In genomic region chr2:215796160-215796559, GRCh38 we compare ENCODE assay signal across 10 cellular contexts.
DNase-seq lines count a peak whose midpoint lies in the region; ATAC-seq and TF ChIP-seq lines count a peak whose summit lies in the region.
"Had no signal": no experiment of that assay in that cellular context is flagged by ENCODE, and none has a peak within 500 bp of the region (broad histone marks: within the 10 kb centered on the region; RNA-seq: fewer than 3 reads in every experiment).

No MANE protein-coding gene starts in this region.

- no peak overlapping the region for H3K4me2 ChIP-seq in PC-9
- no peak overlapping the region for H3K4me2 ChIP-seq in fibroblast of lung (ENCODE audit: extremely low read depth, insufficient read depth, low read length)

- BruUV-seq in PC-9 (replicated peaks; lab: Mats Ljungman, UMichigan), result no TSS peak

- POLR2A ChIA-PET in activated CD8-positive, alpha-beta T cell treated with anti-CD3 and anti-CD28 coated beads for 36 hours (lab: Charles Lee), result no interaction called here
- POLR2A ChIA-PET in activated CD8-positive, alpha-beta T cell treated with anti-CD3 and anti-CD28 coated beads, Interleukin-2, amount 10 ng/mL, durations not matched to agents 7 days and 5 days (lab: Charles Lee), result no interaction called here
- POLR2A ChIA-PET in PC-9 (lab: Charles Lee; ENCODE audit: unreplicated experiment), result interaction anchor here (0.6 kb wide), 1 partner anchor 365 kb away, joined by 3 read pairs; no protein-coding TSS in a partner anchor

- DNase-seq in activated CD8-positive, alpha-beta T cell treated with anti-CD3 and anti-CD28 coated beads for 36 hours, result no peak
- DNase-seq in activated CD8-positive, alpha-beta T cell treated with anti-CD3 and anti-CD28 coated beads, Interleukin-2, amount 10 ng/mL, durations not matched to agents 7 days and 5 days, result no peak
- DNase-seq in PC-9, result peak; percentile 26 to 37
- DNase-seq in fibroblast of lung (ENCODE audit: low read depth in 2 of 2), result peak; percentile 44 to 89
- DNase-seq in stromal cell of bone marrow (ENCODE audit: low read depth), result peak; percentile 60
- no peak for DNase-seq in hepatic stellate cell (ENCODE audit: low spot score)
- DNase-seq in activated gamma-delta T cell treated with Interleukin-2 at 50 U/mL for 16 hours, result no peak
- DNase-seq: CD4-positive, alpha-beta memory T cell had no signal

- H3K9me2 ChIP-seq in PC-9 (ENCODE audit: insufficient read depth), result no peaks in the 10 kb centered on the region

- H3K4me3 ChIP-seq in PC-9, result no peak overlapping the region
- no peak overlapping the region for H3K4me3 ChIP-seq in fibroblast of lung (replicated peaks in 1 of 4; ENCODE audit: control extremely low read depth in 1 of 4, insufficient read depth in 1 of 4, low read depth in 3 of 4, low read length in 4 of 4)

- H3K4me1 ChIP-seq in PC-9 (replicated peaks; ENCODE audit: insufficient read depth), result peaks cover 21% of the 10 kb centered on the region
- H3K4me1 ChIP-seq in fibroblast of lung (ENCODE audit: control insufficient read depth, extremely low read depth, insufficient read depth, low read length), result peaks cover 5% of the 10 kb centered on the region

- H3K36me3 ChIP-seq in PC-9 (ENCODE audit: low read depth), result no peaks in the 10 kb centered on the region
- H3K36me3 ChIP-seq in fibroblast of lung (ENCODE audit: control insufficient read depth, insufficient read depth, low read length), result no peaks in the 10 kb centered on the region

- ATAC-seq in activated CD8-positive, alpha-beta T cell treated with anti-CD3 and anti-CD28 coated beads for 36 hours, result peak; percentile 49
- ATAC-seq in activated CD8-positive, alpha-beta T cell treated with anti-CD3 and anti-CD28 coated beads, Interleukin-2, amount 10 ng/mL, durations not matched to agents 7 days and 5 days, result no peak
- no peak for ATAC-seq in GM21825 (IDR thresholded peaks at IDR 0.05; ENCODE audit: unreplicated experiment)

- no peak overlapping the region for H3K27ac Mint-ChIP-seq in activated CD8-positive, alpha-beta T cell treated with anti-CD3 and anti-CD28 coated beads for 36 hours
- H3K27ac Mint-ChIP-seq in activated CD8-positive, alpha-beta T cell treated with anti-CD3 and anti-CD28 coated beads, Interleukin-2, amount 10 ng/mL, durations not matched to agents 7 days and 5 days, result no peak overlapping the region
- H3K27ac Mint-ChIP-seq: activated naive CD8-positive, alpha-beta T cell; CD4-positive, alpha-beta memory T cell had no signal

- no peak overlapping the region for H3K4me3 Mint-ChIP-seq in activated CD8-positive, alpha-beta T cell treated with anti-CD3 and anti-CD28 coated beads for 36 hours
- H3K4me3 Mint-ChIP-seq in activated CD8-positive, alpha-beta T cell treated with anti-CD3 and anti-CD28 coated beads, Interleukin-2, amount 10 ng/mL, durations not matched to agents 7 days and 5 days, result no peak overlapping the region
- H3K4me3 Mint-ChIP-seq: activated naive CD8-positive, alpha-beta T cell; CD4-positive, alpha-beta memory T cell had no signal

- H3K79me2 ChIP-seq in PC-9 (ENCODE audit: low read depth) (no peaks in the 10 kb centered on the region), fibroblast of lung (ENCODE audit: control insufficient read depth, insufficient read depth, low read length) (no peaks in the 10 kb centered on the region)

- H3K27me3 ChIP-seq in PC-9 (ENCODE audit: insufficient read depth, low read depth) (no peaks in the 10 kb centered on the region), fibroblast of lung (ENCODE audit: control insufficient read depth, insufficient read depth, low read length) (no peaks in the 10 kb centered on the region)

- H4K20me1 ChIP-seq in PC-9 (ENCODE audit: insufficient read depth) (no peaks in the 10 kb centered on the region), fibroblast of lung (ENCODE audit: control insufficient read depth, extremely low read depth, insufficient read depth, low read length) (no peaks in the 10 kb centered on the region)

- H3K9me3 Mint-ChIP-seq in activated CD8-positive, alpha-beta T cell treated with anti-CD3 and anti-CD28 coated beads for 36 hours, result no peaks in the 10 kb centered on the region
- no peaks in the 10 kb centered on the region for H3K9me3 Mint-ChIP-seq in activated CD8-positive, alpha-beta T cell treated with anti-CD3 and anti-CD28 coated beads, Interleukin-2, amount 10 ng/mL, durations not matched to agents 7 days and 5 days (ENCODE audit: insufficient read depth)

- no peak overlapping the region for H3K9ac ChIP-seq in fibroblast of lung (ENCODE audit: insufficient read depth, low read length)

- H3K9me3 ChIP-seq in PC-9 (ENCODE audit: insufficient read depth, low read depth) (0 out of 2 replicates have a peak, but pooled peaks cover 3% of the 10 kb centered on the region), fibroblast of lung (ENCODE audit: control insufficient read depth, insufficient read depth, low read depth, low read length) (no peaks in the 10 kb centered on the region)

- intact Hi-C loops in activated CD8-positive, alpha-beta T cell treated with anti-CD3 and anti-CD28 coated beads for 36 hours (cut with micrococcal nuclease), result no loop called here
- intact Hi-C loops in PC-9 (cut with micrococcal nuclease; ENCODE audit: unreplicated experiment), result no loop called here

- H3K27me3 Mint-ChIP-seq in activated CD8-positive, alpha-beta T cell treated with anti-CD3 and anti-CD28 coated beads for 36 hours, result peaks cover 4% of the 10 kb centered on the region
- peaks cover under 1% of the 10 kb centered on the region for H3K27me3 Mint-ChIP-seq in activated CD8-positive, alpha-beta T cell treated with anti-CD3 and anti-CD28 coated beads, Interleukin-2, amount 10 ng/mL, durations not matched to agents 7 days and 5 days (ENCODE audit: low read depth)

- H3K36me3 Mint-ChIP-seq in activated CD8-positive, alpha-beta T cell treated with anti-CD3 and anti-CD28 coated beads for 36 hours (ENCODE audit: low read depth), result no peaks in the 10 kb centered on the region
- H3K36me3 Mint-ChIP-seq in activated CD8-positive, alpha-beta T cell treated with anti-CD3 and anti-CD28 coated beads, Interleukin-2, amount 10 ng/mL, durations not matched to agents 7 days and 5 days (ENCODE audit: low read depth), result no peaks in the 10 kb centered on the region
- H3K36me3 Mint-ChIP-seq: activated naive CD8-positive, alpha-beta T cell; CD4-positive, alpha-beta memory T cell had no signal

- H2AFZ ChIP-seq in PC-9 (no peak overlapping the region), fibroblast of lung (ENCODE audit: low read length) (no peak overlapping the region)

- TF ChIP-seq CTCF in activated CD8-positive, alpha-beta T cell treated with anti-CD3 and anti-CD28 coated beads for 36 hours (IDR thresholded peaks at IDR 0.05), result no peak
- TF ChIP-seq CTCF in PC-9 (conservative IDR thresholded peaks at IDR 0.05), result no peak
- peak in 1 of 2 donors; percentile 11 for TF ChIP-seq CTCF in fibroblast of lung (conservative IDR thresholded peaks at IDR 0.05 in 1 of 2, IDR thresholded peaks at IDR 0.05 in 1 of 2; ENCODE audit: low read depth in 1 of 2, low read length in 2 of 2)

- H3K4me1 Mint-ChIP-seq in activated CD8-positive, alpha-beta T cell treated with anti-CD3 and anti-CD28 coated beads for 36 hours (ENCODE audit: low read depth), result peaks cover 13% of the 10 kb centered on the region
- peaks cover 14% of the 10 kb centered on the region for H3K4me1 Mint-ChIP-seq in activated CD8-positive, alpha-beta T cell treated with anti-CD3 and anti-CD28 coated beads, Interleukin-2, amount 10 ng/mL, durations not matched to agents 7 days and 5 days (ENCODE audit: low read depth)

- no peak overlapping the region for H3K27ac ChIP-seq in PC-9
- H3K27ac ChIP-seq in fibroblast of lung (ENCODE audit: insufficient read depth, low read length), result no peak overlapping the region

- H3F3A ChIP-seq in PC-9 (ENCODE audit: insufficient read depth, low read depth), result peaks cover 17% of the 10 kb centered on the region

- CTCF ChIA-PET in activated CD8-positive, alpha-beta T cell treated with anti-CD3 and anti-CD28 coated beads for 36 hours (lab: Charles Lee), result interaction anchor here (0.7 to 1.3 kb wide), 2 partner anchors 32 to 136 kb away, joined by 3 read pairs; no protein-coding TSS in a partner anchor
- CTCF ChIA-PET in activated CD8-positive, alpha-beta T cell treated with anti-CD3 and anti-CD28 coated beads, Interleukin-2, amount 10 ng/mL, durations not matched to agents 7 days and 5 days (lab: Charles Lee), result interaction anchor here (1.6 kb wide), 1 partner anchor 32 kb away, joined by 4 read pairs; no protein-coding TSS in a partner anchor
- CTCF ChIA-PET in PC-9 (lab: Charles Lee), result no interaction called here

Comparison
In these comparisons a context has a peak if more than half of its experiments do, and no peak if none do; other contexts are left out.
1. DNase-seq: peak in PC-9 (2 of 2), fibroblast of lung (2 of 2) and stromal cell of bone marrow (single experiment); none in activated CD8-positive, alpha-beta T cell treated with anti-CD3 and anti-CD28 coated beads for 36 hours (single experiment), activated CD8-positive, alpha-beta T cell treated with anti-CD3 and anti-CD28 coated beads, Interleukin-2, amount 10 ng/mL, durations not matched to agents 7 days and 5 days (single experiment), hepatic stellate cell (single experiment) and activated gamma-delta T cell treated with Interleukin-2 at 50 U/mL for 16 hours (single experiment).